Comparison of ENCODE assay signal across 1 cellular context in the genomic region with DNA sequence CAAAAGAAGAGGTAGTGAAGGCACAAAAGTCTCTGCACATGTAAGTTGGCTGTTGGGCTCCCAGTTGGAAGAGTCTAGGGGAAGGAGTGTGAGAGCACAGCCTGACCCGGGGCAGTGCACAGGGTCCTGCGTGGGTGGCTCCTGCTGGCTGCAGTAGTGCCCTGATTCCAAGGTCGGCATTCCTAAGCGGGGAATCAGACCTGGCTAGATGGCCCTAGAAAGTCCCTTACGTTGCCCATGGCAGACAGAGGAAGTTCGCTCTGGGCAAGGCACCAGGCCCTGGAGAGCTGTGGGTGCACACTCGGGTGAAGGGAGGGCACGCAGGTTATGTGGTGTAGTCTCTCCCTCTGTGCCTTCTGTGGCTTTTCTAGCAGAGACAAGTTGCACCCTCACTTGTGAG.
TF ChIP-seq lines count a peak whose summit lies in the region.

No MANE protein-coding gene starts in this region.

TF ChIP-seq in GM23338, 12 proteins besides CTCF, POLR2A, EP300 and RAD21 (continued from another document):
- no peak for TF ChIP-seq ZNF462 (CRISPR knock-in tag; IDR thresholded peaks at IDR 0.05)
- no peak for TF ChIP-seq NANOG (IDR thresholded peaks at IDR 0.05; ENCODE audit: borderline replicate concordance)
- no peak for TF ChIP-seq POLR2AphosphoS5 (IDR thresholded peaks at IDR 0.05; ENCODE audit: low read depth)
- TF ChIP-seq EZH2 (IDR thresholded peaks at IDR 0.05; ENCODE audit: low read depth, unreplicated experiment), result no peak
- TF ChIP-seq, protein P1, sequence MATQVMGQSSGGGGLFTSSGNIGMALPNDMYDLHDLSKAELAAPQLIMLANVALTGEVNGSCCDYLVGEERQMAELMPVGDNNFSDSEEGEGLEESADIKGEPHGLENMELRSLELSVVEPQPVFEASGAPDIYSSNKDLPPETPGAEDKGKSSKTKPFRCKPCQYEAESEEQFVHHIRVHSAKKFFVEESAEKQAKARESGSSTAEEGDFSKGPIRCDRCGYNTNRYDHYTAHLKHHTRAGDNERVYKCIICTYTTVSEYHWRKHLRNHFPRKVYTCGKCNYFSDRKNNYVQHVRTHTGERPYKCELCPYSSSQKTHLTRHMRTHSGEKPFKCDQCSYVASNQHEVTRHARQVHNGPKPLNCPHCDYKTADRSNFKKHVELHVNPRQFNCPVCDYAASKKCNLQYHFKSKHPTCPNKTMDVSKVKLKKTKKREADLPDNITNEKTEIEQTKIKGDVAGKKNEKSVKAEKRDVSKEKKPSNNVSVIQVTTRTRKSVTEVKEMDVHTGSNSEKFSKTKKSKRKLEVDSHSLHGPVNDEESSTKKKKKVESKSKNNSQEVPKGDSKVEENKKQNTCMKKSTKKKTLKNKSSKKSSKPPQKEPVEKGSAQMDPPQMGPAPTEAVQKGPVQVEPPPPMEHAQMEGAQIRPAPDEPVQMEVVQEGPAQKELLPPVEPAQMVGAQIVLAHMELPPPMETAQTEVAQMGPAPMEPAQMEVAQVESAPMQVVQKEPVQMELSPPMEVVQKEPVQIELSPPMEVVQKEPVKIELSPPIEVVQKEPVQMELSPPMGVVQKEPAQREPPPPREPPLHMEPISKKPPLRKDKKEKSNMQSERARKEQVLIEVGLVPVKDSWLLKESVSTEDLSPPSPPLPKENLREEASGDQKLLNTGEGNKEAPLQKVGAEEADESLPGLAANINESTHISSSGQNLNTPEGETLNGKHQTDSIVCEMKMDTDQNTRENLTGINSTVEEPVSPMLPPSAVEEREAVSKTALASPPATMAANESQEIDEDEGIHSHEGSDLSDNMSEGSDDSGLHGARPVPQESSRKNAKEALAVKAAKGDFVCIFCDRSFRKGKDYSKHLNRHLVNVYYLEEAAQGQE (IDR thresholded peaks at IDR 0.05; ENCODE audit: unreplicated experiment), result no peak
- no peak for TF ChIP-seq CREB1 (CRISPR knock-in tag; IDR thresholded peaks at IDR 0.05; ENCODE audit: low read depth)
- no peak for TF ChIP-seq EZH2phosphoT487 (IDR thresholded peaks at IDR 0.05; ENCODE audit: unreplicated experiment)
- no peak for TF ChIP-seq ETS1 (IDR thresholded peaks at IDR 0.05)
TF ChIP-seq in GM23338: peak in this region for 0.
